In the genomic region with DNA sequence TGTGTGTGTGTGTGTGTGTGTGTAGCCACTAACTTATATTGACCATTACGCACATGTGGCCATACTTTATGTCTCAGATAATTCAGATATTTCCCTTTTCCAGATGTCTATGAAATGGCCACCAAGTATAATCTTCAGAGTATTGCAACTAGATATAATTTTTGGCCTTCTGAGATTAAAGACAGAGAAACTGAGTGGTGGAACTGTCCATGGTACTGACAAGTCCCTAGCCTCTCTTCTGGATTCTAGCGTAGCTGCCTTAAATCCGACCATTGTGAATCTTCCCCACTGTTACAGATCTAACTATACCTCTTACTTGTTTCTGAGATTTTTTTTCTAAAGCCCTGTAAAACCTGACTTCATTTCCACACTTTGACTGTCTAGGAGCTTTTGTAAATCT, we compare ENCODE assay signal across 13 cellular contexts.
DNase-seq lines count a peak whose midpoint lies in the region; ATAC-seq, FAIRE-seq and TF ChIP-seq lines count a peak whose summit lies in the region.
"Had no signal": no experiment of that assay in that cellular context is flagged by ENCODE, and none has a peak within 500 bp of the region (broad histone marks: within the 10 kb centered on the region; RNA-seq: fewer than 3 reads in every experiment).

No MANE protein-coding gene starts in this region.

- peak; percentile 61 to 77 for DNase-seq in cardiac muscle cell (ENCODE audit: low read depth in 1 of 2, low spot score in 1 of 2)
- no peak for DNase-seq in Right ventricle myocardium superior
- peak; percentile 13 for DNase-seq in fibroblast of the conjunctiva (ENCODE audit: low read depth)
- DNase-seq in urothelium cell line (ENCODE audit: low spot score): peak; percentile 34
- DNase-seq in NK-92 treated with Interleukin-12 subunit alpha and Interleukin-12 subunit beta, amount 100 ng/mL, for 24 hours (lab: John Stamatoyannopoulos, UW): no peak
- no peak for DNase-seq in stimulated activated CD4-positive, alpha-beta T cell treated with anti-CD3 and anti-CD28 coated beads, Interleukin-4, amount 100 ng/mL, for 1 hour
- DNase-seq in glutamatergic neuron: no peak
- DNase-seq: activated CD8-positive, alpha-beta memory T cell treated with anti-CD3 and anti-CD28 coated beads for 24 hours; anterior cingulate cortex; NCI-H1436 had no signal

- no peaks in the 10 kb centered on the region for H3K4me1 ChIP-seq in cardiac muscle cell (ENCODE audit: low read depth)
- H3K4me1 ChIP-seq: BLaER1 had no signal

- no peaks in the 10 kb centered on the region for H3K4me1 Mint-ChIP-seq in glutamatergic neuron (ENCODE audit: low read depth, unreplicated experiment)

- H3K4me3 Mint-ChIP-seq in glutamatergic neuron (ENCODE audit: unreplicated experiment): no peak overlapping the region

- no peaks in the 10 kb centered on the region for H3K36me3 ChIP-seq in cardiac muscle cell
- H3K36me3 ChIP-seq: BLaER1 had no signal

- H3K27me3 ChIP-seq in cardiac muscle cell: no peaks in the 10 kb centered on the region
- H3K27me3 ChIP-seq: BLaER1 had no signal

- no peak for TF ChIP-seq CTCF in cardiac muscle cell (IDR thresholded peaks at IDR 0.05; ENCODE audit: low read depth, low read length)
- no peak for TF ChIP-seq CTCF in glutamatergic neuron (IDR thresholded peaks at IDR 0.05; ENCODE audit: partially characterized antibody, unreplicated experiment)

- no peaks in the 10 kb centered on the region for H3K9me3 ChIP-seq in cardiac muscle cell (ENCODE audit: low read depth)
- H3K9me3 ChIP-seq: BLaER1 had no signal

- H3K27me3 Mint-ChIP-seq in glutamatergic neuron (ENCODE audit: unreplicated experiment): no peaks in the 10 kb centered on the region

- no peak for FAIRE-seq in urothelium cell line (lab: Jason Lieb, UNC)
- FAIRE-seq: RCC 7860 had no signal

- intact Hi-C loops in Right ventricle myocardium superior (cut with DNase I): no loop called here

- no peaks in the 10 kb centered on the region for H3K9me3 Mint-ChIP-seq in glutamatergic neuron (ENCODE audit: unreplicated experiment)

- no peak overlapping the region for H3K27ac ChIP-seq in cardiac muscle cell
- H3K27ac ChIP-seq: BLaER1 had no signal

- H3K36me3 Mint-ChIP-seq in glutamatergic neuron (ENCODE audit: unreplicated experiment): peaks cover 6% of the 10 kb centered on the region

- H3K27ac Mint-ChIP-seq in glutamatergic neuron (ENCODE audit: unreplicated experiment): no peak overlapping the region

- no peak overlapping the region for H3K4me3 ChIP-seq in cardiac muscle cell
- H3K4me3 ChIP-seq: BLaER1 had no signal

- ATAC-seq in Right ventricle myocardium superior (ENCODE audit: poor library complexity) (no peak), SK-N-SH treated with all-trans-retinoic acid at 6 μM for 48 hours (peak; percentile 61)

TF ChIP-seq in SK-N-SH treated with all-trans-retinoic acid at 6 μM for 48 hours, 23 proteins besides CTCF, POLR2A, EP300 and RAD21:
- TF ChIP-seq ARNTL (CRISPR knock-in tag; IDR thresholded peaks at IDR 0.05; ENCODE audit: borderline replicate concordance, low read depth): no peak
- no peak for TF ChIP-seq CSDC2 (CRISPR knock-in tag; IDR thresholded peaks at IDR 0.05)
- TF ChIP-seq GLIS3 (CRISPR knock-in tag; IDR thresholded peaks at IDR 0.05): no peak
- TF ChIP-seq, protein P1, sequence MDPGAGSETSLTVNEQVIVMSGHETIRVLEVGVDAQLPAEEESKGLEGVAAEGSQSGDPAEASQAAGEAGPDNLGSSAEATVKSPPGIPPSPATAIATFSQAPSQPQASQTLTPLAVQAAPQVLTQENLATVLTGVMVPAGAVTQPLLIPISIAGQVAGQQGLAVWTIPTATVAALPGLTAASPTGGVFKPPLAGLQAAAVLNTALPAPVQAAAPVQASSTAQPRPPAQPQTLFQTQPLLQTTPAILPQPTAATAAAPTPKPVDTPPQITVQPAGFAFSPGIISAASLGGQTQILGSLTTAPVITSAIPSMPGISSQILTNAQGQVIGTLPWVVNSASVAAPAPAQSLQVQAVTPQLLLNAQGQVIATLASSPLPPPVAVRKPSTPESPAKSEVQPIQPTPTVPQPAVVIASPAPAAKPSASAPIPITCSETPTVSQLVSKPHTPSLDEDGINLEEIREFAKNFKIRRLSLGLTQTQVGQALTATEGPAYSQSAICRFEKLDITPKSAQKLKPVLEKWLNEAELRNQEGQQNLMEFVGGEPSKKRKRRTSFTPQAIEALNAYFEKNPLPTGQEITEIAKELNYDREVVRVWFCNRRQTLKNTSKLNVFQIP (CRISPR knock-in tag; IDR thresholded peaks at IDR 0.05; ENCODE audit: borderline replicate concordance, low read depth): no peak
- TF ChIP-seq TOX (CRISPR knock-in tag; IDR thresholded peaks at IDR 0.05; ENCODE audit: borderline replicate concordance): no peak
- TF ChIP-seq, protein P2, sequence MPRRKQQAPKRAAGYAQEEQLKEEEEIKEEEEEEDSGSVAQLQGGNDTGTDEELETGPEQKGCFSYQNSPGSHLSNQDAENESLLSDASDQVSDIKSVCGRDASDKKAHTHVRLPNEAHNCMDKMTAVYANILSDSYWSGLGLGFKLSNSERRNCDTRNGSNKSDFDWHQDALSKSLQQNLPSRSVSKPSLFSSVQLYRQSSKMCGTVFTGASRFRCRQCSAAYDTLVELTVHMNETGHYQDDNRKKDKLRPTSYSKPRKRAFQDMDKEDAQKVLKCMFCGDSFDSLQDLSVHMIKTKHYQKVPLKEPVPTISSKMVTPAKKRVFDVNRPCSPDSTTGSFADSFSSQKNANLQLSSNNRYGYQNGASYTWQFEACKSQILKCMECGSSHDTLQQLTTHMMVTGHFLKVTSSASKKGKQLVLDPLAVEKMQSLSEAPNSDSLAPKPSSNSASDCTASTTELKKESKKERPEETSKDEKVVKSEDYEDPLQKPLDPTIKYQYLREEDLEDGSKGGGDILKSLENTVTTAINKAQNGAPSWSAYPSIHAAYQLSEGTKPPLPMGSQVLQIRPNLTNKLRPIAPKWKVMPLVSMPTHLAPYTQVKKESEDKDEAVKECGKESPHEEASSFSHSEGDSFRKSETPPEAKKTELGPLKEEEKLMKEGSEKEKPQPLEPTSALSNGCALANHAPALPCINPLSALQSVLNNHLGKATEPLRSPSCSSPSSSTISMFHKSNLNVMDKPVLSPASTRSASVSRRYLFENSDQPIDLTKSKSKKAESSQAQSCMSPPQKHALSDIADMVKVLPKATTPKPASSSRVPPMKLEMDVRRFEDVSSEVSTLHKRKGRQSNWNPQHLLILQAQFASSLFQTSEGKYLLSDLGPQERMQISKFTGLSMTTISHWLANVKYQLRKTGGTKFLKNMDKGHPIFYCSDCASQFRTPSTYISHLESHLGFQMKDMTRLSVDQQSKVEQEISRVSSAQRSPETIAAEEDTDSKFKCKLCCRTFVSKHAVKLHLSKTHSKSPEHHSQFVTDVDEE (CRISPR knock-in tag; IDR thresholded peaks at IDR 0.05): no peak
- TF ChIP-seq ZNF565 (CRISPR knock-in tag; conservative IDR thresholded peaks at IDR 0.05; ENCODE audit: low read depth): no peak
- TF ChIP-seq ESRRG (CRISPR knock-in tag; IDR thresholded peaks at IDR 0.05): no peak
- TF ChIP-seq ZNF8 (CRISPR knock-in tag; IDR thresholded peaks at IDR 0.05): no peak
- TF ChIP-seq ISL1 (CRISPR knock-in tag; IDR thresholded peaks at IDR 0.05): no peak
- no peak for TF ChIP-seq BACH2 (CRISPR knock-in tag; IDR thresholded peaks at IDR 0.05; ENCODE audit: borderline replicate concordance)
- TF ChIP-seq OSR1 (CRISPR knock-in tag; IDR thresholded peaks at IDR 0.05): no peak
- TF ChIP-seq, protein P3, sequence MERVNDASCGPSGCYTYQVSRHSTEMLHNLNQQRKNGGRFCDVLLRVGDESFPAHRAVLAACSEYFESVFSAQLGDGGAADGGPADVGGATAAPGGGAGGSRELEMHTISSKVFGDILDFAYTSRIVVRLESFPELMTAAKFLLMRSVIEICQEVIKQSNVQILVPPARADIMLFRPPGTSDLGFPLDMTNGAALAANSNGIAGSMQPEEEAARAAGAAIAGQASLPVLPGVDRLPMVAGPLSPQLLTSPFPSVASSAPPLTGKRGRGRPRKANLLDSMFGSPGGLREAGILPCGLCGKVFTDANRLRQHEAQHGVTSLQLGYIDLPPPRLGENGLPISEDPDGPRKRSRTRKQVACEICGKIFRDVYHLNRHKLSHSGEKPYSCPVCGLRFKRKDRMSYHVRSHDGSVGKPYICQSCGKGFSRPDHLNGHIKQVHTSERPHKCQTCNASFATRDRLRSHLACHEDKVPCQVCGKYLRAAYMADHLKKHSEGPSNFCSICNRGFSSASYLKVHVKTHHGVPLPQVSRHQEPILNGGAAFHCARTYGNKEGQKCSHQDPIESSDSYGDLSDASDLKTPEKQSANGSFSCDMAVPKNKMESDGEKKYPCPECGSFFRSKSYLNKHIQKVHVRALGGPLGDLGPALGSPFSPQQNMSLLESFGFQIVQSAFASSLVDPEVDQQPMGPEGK (CRISPR knock-in tag; IDR thresholded peaks at IDR 0.05; ENCODE audit: borderline replicate concordance): no peak
- no peak for TF ChIP-seq SNAI2 (CRISPR knock-in tag; IDR thresholded peaks at IDR 0.05)
- no peak for TF ChIP-seq ZNF70 (CRISPR knock-in tag; IDR thresholded peaks at IDR 0.05)
- TF ChIP-seq, protein P4, sequence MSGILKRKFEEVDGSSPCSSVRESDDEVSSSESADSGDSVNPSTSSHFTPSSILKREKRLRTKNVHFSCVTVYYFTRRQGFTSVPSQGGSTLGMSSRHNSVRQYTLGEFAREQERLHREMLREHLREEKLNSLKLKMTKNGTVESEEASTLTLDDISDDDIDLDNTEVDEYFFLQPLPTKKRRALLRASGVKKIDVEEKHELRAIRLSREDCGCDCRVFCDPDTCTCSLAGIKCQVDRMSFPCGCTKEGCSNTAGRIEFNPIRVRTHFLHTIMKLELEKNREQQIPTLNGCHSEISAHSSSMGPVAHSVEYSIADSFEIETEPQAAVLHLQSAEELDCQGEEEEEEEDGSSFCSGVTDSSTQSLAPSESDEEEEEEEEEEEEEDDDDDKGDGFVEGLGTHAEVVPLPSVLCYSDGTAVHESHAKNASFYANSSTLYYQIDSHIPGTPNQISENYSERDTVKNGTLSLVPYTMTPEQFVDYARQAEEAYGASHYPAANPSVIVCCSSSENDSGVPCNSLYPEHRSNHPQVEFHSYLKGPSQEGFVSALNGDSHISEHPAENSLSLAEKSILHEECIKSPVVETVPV (CRISPR knock-in tag; IDR thresholded peaks at IDR 0.05): no peak
TF ChIP-seq in SK-N-SH treated with all-trans-retinoic acid at 6 μM for 48 hours: peak in this region for 0.

Comparison
In these comparisons a context has a peak if more than half of its experiments do, and no peak if none do; other contexts are left out.
1. DNase-seq: peak in cardiac muscle cell (2 of 2), fibroblast of the conjunctiva (single experiment) and urothelium cell line (single experiment); none in Right ventricle myocardium superior (single experiment), NK-92 treated with Interleukin-12 subunit alpha and Interleukin-12 subunit beta, amount 100 ng/mL, for 24 hours (single experiment), stimulated activated CD4-positive, alpha-beta T cell treated with anti-CD3 and anti-CD28 coated beads, Interleukin-4, amount 100 ng/mL, for 1 hour (single experiment) and glutamatergic neuron (single experiment).